Comparison of ENCODE assay signal across 18 cellular contexts in genomic region chr14:68409355-68409754, GRCh38.
DNase-seq lines count a peak whose midpoint lies in the region; ATAC-seq and TF ChIP-seq lines count a peak whose summit lies in the region.
"Had no signal": no experiment of that assay in that cellular context is flagged by ENCODE, and none has a peak within 500 bp of the region (broad histone marks: within the 10 kb centered on the region; RNA-seq: fewer than 3 reads in every experiment).

No MANE protein-coding gene starts in this region.

- no peak overlapping the region for H3K4me3 Mint-ChIP-seq in activated CD8-positive, alpha-beta memory T cell treated with anti-CD3 and anti-CD28 coated beads, Interleukin-2, amount 10 ng/mL, durations not matched to agents 7 days and 5 days
- H3K4me3 Mint-ChIP-seq in type B pancreatic cell, result peak overlapping the region; percentile 1
- H3K4me3 Mint-ChIP-seq: neural crest cell had no signal

- no peak overlapping the region for H3K27ac ChIP-seq in SU-DHL-6 (ENCODE audit: low read depth, low read length)
- H3K27ac ChIP-seq: WERI-Rb-1 had no signal

- no peak for DNase-seq in activated CD8-positive, alpha-beta memory T cell treated with anti-CD3 and anti-CD28 coated beads, Interleukin-2, amount 10 ng/mL, durations not matched to agents 7 days and 5 days
- DNase-seq in activated CD8-positive, alpha-beta memory T cell treated with anti-CD3 and anti-CD28 coated beads, Interleukin-2, amount 50 U/mL, for 48 hours, result no peak
- DNase-seq in fibroblast of the aortic adventitia (ENCODE audit: low read depth) (peak; percentile 43), type B pancreatic cell (ENCODE audit: extremely low spot score, unreplicated experiment) (no peak), NCI-H2029 treated with DMSO at 0.1 percent for 48 hours (lab: John Stamatoyannopoulos, UW) (no peak)
- DNase-seq: cerebellar nuclear complex, DMS53, heart left ventricle, left cardiac atrium, NCI-H2081, NCI-H748 treated with DMSO at 0.1 percent for 48 hours, SHP77 treated with DMSO at 0.1 percent for 48 hours, WERI-Rb-1 had no signal

- TF ChIP-seq CTCF in SU-DHL-6 (IDR thresholded peaks at IDR 0.05; ENCODE audit: insufficient read depth, low read length, poor library complexity, severe bottlenecking) (no peak), fibroblast of the aortic adventitia (IDR thresholded peaks at IDR 0.05; ENCODE audit: insufficient read depth, low read length) (no peak), type B pancreatic cell (conservative IDR thresholded peaks at IDR 0.05) (no peak)

- H3F3A ChIP-seq in SU-DHL-6 (ENCODE audit: insufficient read depth), result peaks cover 12% of the 10 kb centered on the region; the same call in 1 of the 2 replicates

- peak overlapping the region; percentile 9 for H3K27ac Mint-ChIP-seq in activated CD8-positive, alpha-beta memory T cell treated with anti-CD3 and anti-CD28 coated beads, Interleukin-2, amount 10 ng/mL, durations not matched to agents 7 days and 5 days
- H3K27ac Mint-ChIP-seq in type B pancreatic cell, result peak overlapping the region; percentile 8

- no peak overlapping the region for H2AFZ ChIP-seq in SU-DHL-6 (ENCODE audit: low read depth, low read length, severe bottlenecking)

- no peaks in the 10 kb centered on the region for H3K27me3 Mint-ChIP-seq in activated CD8-positive, alpha-beta memory T cell treated with anti-CD3 and anti-CD28 coated beads, Interleukin-2, amount 10 ng/mL, durations not matched to agents 7 days and 5 days
- no peaks in the 10 kb centered on the region for H3K27me3 Mint-ChIP-seq in type B pancreatic cell

- H3K79me2 ChIP-seq in SU-DHL-6 (ENCODE audit: insufficient read depth, low read length), result no peaks in the 10 kb centered on the region

- CTCF ChIA-PET in activated CD8-positive, alpha-beta memory T cell treated with anti-CD3 and anti-CD28 coated beads, Interleukin-2, amount 10 ng/mL, durations not matched to agents 7 days and 5 days (lab: Charles Lee), result interaction anchor here (1.3 to 2.7 kb wide), 4 partner anchors 102 to 571 kb away, joined by 4 to 13 read pairs (median 7); no protein-coding TSS in a partner anchor

- no peaks in the 10 kb centered on the region for H3K9me3 ChIP-seq in SU-DHL-6 (ENCODE audit: insufficient read depth, low read length)
- H3K9me3 ChIP-seq: heart left ventricle had no signal

- no peaks in the 10 kb centered on the region for H3K27me3 ChIP-seq in SU-DHL-6 (ENCODE audit: low read length)
- H3K27me3 ChIP-seq: heart left ventricle had no signal

- no peaks in the 10 kb centered on the region for H3K9me3 Mint-ChIP-seq in activated CD8-positive, alpha-beta memory T cell treated with anti-CD3 and anti-CD28 coated beads, Interleukin-2, amount 10 ng/mL, durations not matched to agents 7 days and 5 days (ENCODE audit: low read depth)
- H3K9me3 Mint-ChIP-seq in type B pancreatic cell, result peaks cover 14% of the 10 kb centered on the region
- H3K9me3 Mint-ChIP-seq: activated naive CD4-positive, alpha-beta T cell treated with anti-CD3 and anti-CD28 coated beads, Interleukin-2, amount 50 U/mL, for 72 hours; neural crest cell had no signal

- peaks cover 17% of the 10 kb centered on the region for H3K4me1 Mint-ChIP-seq in activated CD8-positive, alpha-beta memory T cell treated with anti-CD3 and anti-CD28 coated beads, Interleukin-2, amount 10 ng/mL, durations not matched to agents 7 days and 5 days
- peaks cover 36% of the 10 kb centered on the region for H3K4me1 Mint-ChIP-seq in type B pancreatic cell (ENCODE audit: unreplicated experiment)

- peak overlapping the region; percentile 7 for H3K4me2 ChIP-seq in SU-DHL-6 (ENCODE audit: low read depth, low read length, poor library complexity, severe bottlenecking)

- ATAC-seq in activated CD8-positive, alpha-beta memory T cell treated with anti-CD3 and anti-CD28 coated beads, Interleukin-2, amount 10 ng/mL, durations not matched to agents 7 days and 5 days, result no peak
- ATAC-seq in HG02885 (IDR thresholded peaks at IDR 0.05; ENCODE audit: poor library complexity, unreplicated experiment) (no peak), HG03469 (IDR thresholded peaks at IDR 0.05; ENCODE audit: unreplicated experiment) (no peak)
- ATAC-seq: activated naive CD4-positive, alpha-beta T cell treated with anti-CD3 and anti-CD28 coated beads, Interleukin-2, amount 50 U/mL, for 72 hours had no signal

- no peaks in the 10 kb centered on the region for H3K36me3 ChIP-seq in SU-DHL-6 (ENCODE audit: low read length)
- H3K36me3 ChIP-seq: heart left ventricle, WERI-Rb-1 had no signal

- H4K20me1 ChIP-seq in SU-DHL-6 (ENCODE audit: low read depth, low read length), result no peaks in the 10 kb centered on the region

- no peaks in the 10 kb centered on the region for H3K9me2 ChIP-seq in SU-DHL-6 (replicated peaks; ENCODE audit: insufficient read depth, low read length)

- no peaks in the 10 kb centered on the region for H3K36me3 Mint-ChIP-seq in activated CD8-positive, alpha-beta memory T cell treated with anti-CD3 and anti-CD28 coated beads, Interleukin-2, amount 10 ng/mL, durations not matched to agents 7 days and 5 days
- peaks cover 12% of the 10 kb centered on the region for H3K36me3 Mint-ChIP-seq in type B pancreatic cell
- H3K36me3 Mint-ChIP-seq: activated naive CD4-positive, alpha-beta T cell treated with anti-CD3 and anti-CD28 coated beads, Interleukin-2, amount 50 U/mL, for 72 hours had no signal

- H3K9ac ChIP-seq in SU-DHL-6 (ENCODE audit: low read length), result peak overlapping the region; percentile 17; the same call in 1 of the 2 replicates

- H3K4me3 ChIP-seq in SU-DHL-6 (ENCODE audit: insufficient read depth, low read length, poor library complexity, severe bottlenecking) (no peak overlapping the region), fibroblast of the aortic adventitia (ENCODE audit: low read depth, low read length) (no peak overlapping the region)
- H3K4me3 ChIP-seq: heart left ventricle had no signal
